8 cellular contexts compared by ENCODE assay signal in genomic region chr10:98414932-98415709, GRCh38. TPM values are rescaled to one million over a fixed set of nuclear protein-coding genes. Genes with fewer than 3 reads are reported as not detected.
A peak's percentile ranks its signal among the peaks of the same experiment; 100 is the strongest.
DNase-seq lines count a peak whose midpoint lies in the region; ATAC-seq, FAIRE-seq and TF ChIP-seq lines count a peak whose summit lies in the region.

Gene PYROXD2, minus strand, starts transcription at chr10:98415182. Its CDS starts 47 bp downstream, at chr10:98415135.

- H3K27me3 ChIP-seq in endocrine pancreas (ENCODE audit: control insufficient read depth, insufficient read depth, low read length) = no peaks in the 10 kb centered on the region

- peak; percentile 99 for TF ChIP-seq POLR2A in H54 (IDR thresholded peaks at IDR 0.05; ENCODE audit: low read depth, low read length)
- TF ChIP-seq POLR2A in lower leg skin (IDR thresholded peaks at IDR 0.05) = no peak

- FAIRE-seq in H54 (lab: Jason Lieb, UNC) = no peak

- POLR2A ChIA-PET in activated CD8-positive, alpha-beta T cell treated with anti-CD3 and anti-CD28 coated beads, Interleukin-2, amount 10 ng/mL, durations not matched to agents 7 days and 5 days (lab: Charles Lee) = interaction anchor here (0.5 to 1.2 kb wide), 3 partner anchors 10 to 52 kb away, joined by 3 read pairs; no protein-coding TSS in a partner anchor

- H3K9me3 ChIP-seq in endocrine pancreas (ENCODE audit: control insufficient read depth, low read length) = no peaks in the 10 kb centered on the region

- TF ChIP-seq CTCF in C4-2B (conservative IDR thresholded peaks at IDR 0.05) = no peak
- no peak for TF ChIP-seq CTCF in lower leg skin (IDR thresholded peaks at IDR 0.05)

- H3K27me3 Mint-ChIP-seq in activated CD8-positive, alpha-beta T cell treated with anti-CD3 and anti-CD28 coated beads, Interleukin-2, amount 10 ng/mL, durations not matched to agents 7 days and 5 days (ENCODE audit: low read depth) = no peaks in the 10 kb centered on the region

- H3K4me1 Mint-ChIP-seq in activated CD8-positive, alpha-beta T cell treated with anti-CD3 and anti-CD28 coated beads, Interleukin-2, amount 10 ng/mL, durations not matched to agents 7 days and 5 days (ENCODE audit: low read depth) = peaks cover 14% of the 10 kb centered on the region

- CTCF ChIA-PET in activated CD8-positive, alpha-beta T cell treated with anti-CD3 and anti-CD28 coated beads, Interleukin-2, amount 10 ng/mL, durations not matched to agents 7 days and 5 days (lab: Charles Lee) = interaction anchor here (1.3 to 3.5 kb wide), 2 partner anchors 10 to 11 kb away, joined by 3 to 22 read pairs; no protein-coding TSS in a partner anchor

- peak within 1 kb of the TSS; percentile 97 for H3K27ac Mint-ChIP-seq in activated CD8-positive, alpha-beta T cell treated with anti-CD3 and anti-CD28 coated beads, Interleukin-2, amount 10 ng/mL, durations not matched to agents 7 days and 5 days

- no peaks in the 10 kb centered on the region for H3K4me1 ChIP-seq in endocrine pancreas (ENCODE audit: control insufficient read depth, insufficient read depth, low read length)

- DNase-seq in H54 (ENCODE audit: insufficient read length, low spot score) = peak; percentile 96
- DNase-seq in NCI-H2171 (lab: John Stamatoyannopoulos, UW) = peak; percentile 78
- DNase-seq in activated CD8-positive, alpha-beta T cell treated with anti-CD3 and anti-CD28 coated beads, Interleukin-2, amount 10 ng/mL, durations not matched to agents 7 days and 5 days = peak; percentile 76
- peak; percentile 83 to 97 for DNase-seq in lower leg skin (ENCODE audit: low spot score in 2 of 2)
- peak in 2 of 3 donors; percentile 9 to 13 for DNase-seq in stimulated activated CD4-positive, alpha-beta T cell treated with anti-CD3 and anti-CD28 coated beads, TNF-alpha, amount 100 ng/mL, for 1 hour (ENCODE audit: low read depth in 3 of 3, low spot score in 1 of 3)

- peak within 1 kb of the TSS; percentile 84 for H3K27ac ChIP-seq in C4-2B

- H3K4me3 Mint-ChIP-seq in activated CD8-positive, alpha-beta T cell treated with anti-CD3 and anti-CD28 coated beads, Interleukin-2, amount 10 ng/mL, durations not matched to agents 7 days and 5 days = peak within 1 kb of the TSS; percentile 88

- peak; percentile 92 for ATAC-seq in activated CD8-positive, alpha-beta T cell treated with anti-CD3 and anti-CD28 coated beads, Interleukin-2, amount 10 ng/mL, durations not matched to agents 7 days and 5 days
- no peak for ATAC-seq in HG02798 (IDR thresholded peaks at IDR 0.05; ENCODE audit: poor library complexity, unreplicated experiment)

- H3K36me3 Mint-ChIP-seq in activated CD8-positive, alpha-beta T cell treated with anti-CD3 and anti-CD28 coated beads, Interleukin-2, amount 10 ng/mL, durations not matched to agents 7 days and 5 days (ENCODE audit: low read depth) = peaks cover 11% of the 10 kb centered on the region

- H3K4me3 ChIP-seq in endocrine pancreas (ENCODE audit: control insufficient read depth, insufficient read depth, low read length) (no peak within 1 kb of the TSS), lower leg skin (ENCODE audit: low read depth, poor library complexity, severe bottlenecking) (peak within 1 kb of the TSS; percentile 28)

- peak within 1 kb of the TSS; percentile 22 for H3K9ac ChIP-seq in endocrine pancreas (ENCODE audit: control insufficient read depth, insufficient read depth, low read length)

- WGBS in lower leg skin, 2 donors = 22 to 29% methylated on average over 24 of the region's 24 CpGs

- H3K9me3 Mint-ChIP-seq in activated CD8-positive, alpha-beta T cell treated with anti-CD3 and anti-CD28 coated beads, Interleukin-2, amount 10 ng/mL, durations not matched to agents 7 days and 5 days (ENCODE audit: insufficient read depth) = no peaks in the 10 kb centered on the region

- intact Hi-C loops in lower leg skin (cut with DNase I; ENCODE audit: low total_unique reads) = no loop called here

- no peaks in the 10 kb centered on the region for H3K36me3 ChIP-seq in endocrine pancreas (ENCODE audit: control insufficient read depth, insufficient read depth, low read length)

RNA-seq across cellular contexts. Expression of gene PYROXD2, which starts in this region (rescaled TPM):
- 1 to 10 TPM; 8.3 to 9.3 TPM for total RNA-seq in activated CD8-positive, alpha-beta T cell treated with anti-CD3 and anti-CD28 coated beads, Interleukin-2, amount 10 ng/mL, durations not matched to agents 7 days and 5 days
- total RNA-seq in lower leg skin = 1 to 10 TPM in 3 of 4 donors, under 1 TPM in 1; 0.97 to 6.7 (median 3.8) TPM

Comparison
In these comparisons a context has a peak if more than half of its experiments do, and no peak if none do; other contexts are left out.
1. DNase-seq: peak in every context shown above with its lines; median percentile 96 in H54; 90 in lower leg skin; 78 in NCI-H2171; 76 in activated CD8-positive, alpha-beta T cell treated with anti-CD3 and anti-CD28 coated beads, Interleukin-2, amount 10 ng/mL, durations not matched to agents 7 days and 5 days; 11 in stimulated activated CD4-positive, alpha-beta T cell treated with anti-CD3 and anti-CD28 coated beads, TNF-alpha, amount 100 ng/mL, for 1 hour.